Comparison of ENCODE assay signal across 21 cellular contexts in the genomic region with DNA sequence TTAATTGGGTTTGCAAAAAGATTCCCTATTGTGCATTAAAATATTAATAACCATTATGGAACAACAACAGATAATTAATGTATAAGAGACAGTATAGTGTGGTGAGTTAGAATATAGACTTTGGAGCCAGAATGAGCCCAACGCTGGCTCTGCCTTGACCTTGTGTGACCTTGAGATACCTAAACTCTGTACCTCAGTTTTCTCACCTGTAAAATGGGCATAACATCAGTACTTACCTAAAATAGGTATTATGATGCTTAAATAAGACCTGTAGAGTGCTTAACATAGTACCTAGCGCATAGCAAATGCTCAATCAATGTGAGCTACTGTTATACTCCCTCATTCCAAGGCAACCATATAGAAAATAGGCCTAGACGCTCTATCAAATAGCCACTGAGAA.
"Had no signal": no experiment of that assay in that cellular context is flagged by ENCODE, and none has a peak within 500 bp of the region (broad histone marks: within the 10 kb centered on the region; RNA-seq: fewer than 3 reads in every experiment).

No MANE protein-coding gene starts in this region.

- FAIRE-seq: RCC 7860 had no signal

- H3K4me2 ChIP-seq: KMS-11 had no signal

- H3K27ac ChIP-seq: KMS-11, SJSA1, SK-N-MC had no signal

- H3K9ac ChIP-seq: KMS-11 had no signal

- H3K9me3 ChIP-seq: SJSA1 had no signal

- DNase-seq: IMR-90, Kasumi-1, MM.1S, NCI-H1092 treated with DMSO at 0.1 percent for 48 hours, NCI-H1436, NCI-H187, NCI-H2029 treated with DMSO at 0.1 percent for 48 hours, NCI-H2107, NCI-H2227 treated with DMSO at 0.1 percent for 48 hours, NCI-H446, NCI-H510A, NCI-H524 treated with DMSO at 0.1 percent for 48 hours, NCI-H69, NCI-H774, Right ventricle myocardium superior, RPMI8226, SIG-M5 had no signal

- H3K4me3 ChIP-seq: SJSA1, SK-N-MC had no signal

- H3K27me3 ChIP-seq: SJSA1 had no signal

- H3K36me3 ChIP-seq: SJSA1 had no signal
